In the genomic region with DNA sequence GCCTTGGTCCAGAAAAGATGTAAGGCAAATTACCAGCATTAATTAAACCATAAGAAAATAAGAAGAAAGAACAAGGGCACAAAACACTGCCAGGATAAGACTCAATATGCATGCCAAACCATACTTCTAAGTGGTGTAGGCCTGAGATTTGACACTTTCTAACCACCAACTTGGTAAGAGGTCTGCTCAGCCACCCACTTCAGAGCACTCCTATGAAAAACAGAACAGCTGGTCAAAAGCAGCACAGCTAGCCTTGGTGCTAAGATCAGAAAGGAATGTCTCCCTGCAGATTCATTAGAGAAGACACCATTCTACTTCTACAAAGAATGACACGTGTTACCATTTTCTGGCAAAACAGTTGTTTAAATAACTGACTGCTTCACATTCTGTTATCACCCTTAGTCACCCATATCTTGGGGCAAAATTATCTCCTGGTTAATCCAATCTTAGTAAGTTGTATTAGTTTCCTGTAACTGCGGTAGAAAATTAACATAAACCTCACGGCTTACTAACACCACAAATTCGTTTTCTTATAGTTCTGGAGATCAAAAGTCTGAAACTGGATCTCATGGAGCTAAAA, we compare ENCODE assay signal across 18 cellular contexts. TPM values are rescaled to one million over a fixed set of nuclear protein-coding genes. Genes with fewer than 3 reads are reported as not detected.
DNase-seq lines count a peak whose midpoint lies in the region; ATAC-seq and TF ChIP-seq lines count a peak whose summit lies in the region.
"Had no signal": no experiment of that assay in that cellular context is flagged by ENCODE, and none has a peak within 500 bp of the region (broad histone marks: within the 10 kb centered on the region; RNA-seq: fewer than 3 reads in every experiment).

No MANE protein-coding gene starts in this region.

- TF ChIP-seq CTCF in DOHH2 (IDR thresholded peaks at IDR 0.05; ENCODE audit: low read depth, low read length, poor library complexity, severe bottlenecking) (no peak), Calu3 (IDR thresholded peaks at IDR 0.05; ENCODE audit: unreplicated experiment) (no peak)

- no peaks in the 10 kb centered on the region for H3K27me3 ChIP-seq in DOHH2 (ENCODE audit: control insufficient read depth, low read length)
- H3K27me3 ChIP-seq: colonic mucosa had no signal

- ATAC-seq in HG02763 (IDR thresholded peaks at IDR 0.05; ENCODE audit: unreplicated experiment) (peak; percentile 45), naive B cell (ENCODE audit: low read depth in 2 of 2) (no peak), GM18502 (IDR thresholded peaks at IDR 0.05; ENCODE audit: poor library complexity, unreplicated experiment) (no peak)
- peak; percentile 84 for ATAC-seq in activated T-helper 17 cell treated with anti-CD3 and anti-CD28 coated beads, Interleukin-2, amount 50 U/mL, for 72 hours (replicated peaks)
- ATAC-seq: left ventricle myocardium superior had no signal

- H3K27ac Mint-ChIP-seq in activated T-helper 17 cell treated with anti-CD3 and anti-CD28 coated beads, Interleukin-2, amount 50 U/mL, for 72 hours, result peak overlapping the region; percentile 67
- H3K27ac Mint-ChIP-seq in naive B cell, result peak overlapping the region in 5 of 6 donors; percentile 21 to 88 (median 72)
- no peak overlapping the region for H3K27ac Mint-ChIP-seq in Calu3 (ENCODE audit: unreplicated experiment)

- H3K36me3 ChIP-seq in DOHH2 (ENCODE audit: control insufficient read depth, low read length), result no peaks in the 10 kb centered on the region
- H3K36me3 ChIP-seq: colonic mucosa had no signal

- BruUV-seq in Calu3 (replicated peaks; lab: Mats Ljungman, UMichigan), result no TSS peak

- intact Hi-C loops in Calu3 (cut with micrococcal nuclease; ENCODE audit: unreplicated experiment), result no loop called here

- peaks cover 43% of the 10 kb centered on the region for H3K4me1 ChIP-seq in DOHH2 (ENCODE audit: control insufficient read depth, low read length)
- H3K4me1 ChIP-seq: colonic mucosa had no signal

- H3K9me3 ChIP-seq in DOHH2 (ENCODE audit: control insufficient read depth, insufficient read depth, low read length), result no peaks in the 10 kb centered on the region
- H3K9me3 ChIP-seq: colonic mucosa had no signal

- peak overlapping the region; percentile 40 for H3K4me3 Mint-ChIP-seq in activated T-helper 17 cell treated with anti-CD3 and anti-CD28 coated beads, Interleukin-2, amount 50 U/mL, for 72 hours
- H3K4me3 Mint-ChIP-seq in naive B cell (peak overlapping the region in 5 of 8 donors; percentile 2 to 69 (median 7)), Calu3 (ENCODE audit: low read depth, unreplicated experiment) (no peak overlapping the region)
- H3K4me3 Mint-ChIP-seq: CD14-positive monocyte, neural crest cell had no signal

- H3K79me2 ChIP-seq in DOHH2 (ENCODE audit: control insufficient read depth, low read length), result peaks cover 51% of the 10 kb centered on the region

- H3K4me2 ChIP-seq in DOHH2 (ENCODE audit: low read length), result peak overlapping the region; percentile 64

- peaks cover 29% of the 10 kb centered on the region for H3K4me1 Mint-ChIP-seq in activated T-helper 17 cell treated with anti-CD3 and anti-CD28 coated beads, Interleukin-2, amount 50 U/mL, for 72 hours
- H3K4me1 Mint-ChIP-seq in naive B cell, result peaks cover 43 to 63% (median 59%) of the 10 kb centered on the region in 3 donors
- peaks cover 19% of the 10 kb centered on the region for H3K4me1 Mint-ChIP-seq in Calu3 (ENCODE audit: low read depth, unreplicated experiment)
- H3K4me1 Mint-ChIP-seq: neural crest cell had no signal

- H3F3A ChIP-seq in DOHH2 (ENCODE audit: control insufficient read depth, insufficient read depth), result no peaks in the 10 kb centered on the region

- H3K27ac ChIP-seq in DOHH2 (ENCODE audit: low read depth, low read length), result peak overlapping the region; percentile 31; the same call in 1 of the 2 replicates
- H3K27ac ChIP-seq: colonic mucosa, RWPE1 had no signal

- peak overlapping the region; percentile 43 for H3K4me3 ChIP-seq in DOHH2 (ENCODE audit: low read length)
- H3K4me3 ChIP-seq: colonic mucosa had no signal

- DNase-seq in naive B cell, result no peak
- DNase-seq in GDM1 (lab: John Stamatoyannopoulos, UW), result no peak
- no peak for DNase-seq in Calu3
- no peak for DNase-seq in AG20443 (ENCODE audit: low spot score)
- DNase-seq: colonic mucosa, hypothalamus, KBM-7, left ventricle myocardium superior, NCI-H1694 treated with DMSO at 0.1 percent for 48 hours, NCI-H748 treated with DMSO at 0.1 percent for 48 hours, substantia nigra had no signal

- no peaks in the 10 kb centered on the region for H3K9me3 Mint-ChIP-seq in activated T-helper 17 cell treated with anti-CD3 and anti-CD28 coated beads, Interleukin-2, amount 50 U/mL, for 72 hours
- H3K9me3 Mint-ChIP-seq in naive B cell (peaks cover 0 to 6% (median 0%) of the 10 kb centered on the region in 7 donors), Calu3 (ENCODE audit: low read depth, unreplicated experiment) (no peaks in the 10 kb centered on the region)
- H3K9me3 Mint-ChIP-seq: CD14-positive monocyte, neural crest cell had no signal

- H4K20me1 ChIP-seq in DOHH2 (ENCODE audit: control insufficient read depth, insufficient read depth, low read depth, low read length), result no peaks in the 10 kb centered on the region

- CTCF ChIA-PET in Calu3 (lab: Charles Lee), result interaction anchor here (0.7 kb wide), 1 partner anchor 12 kb away, joined by 15 read pairs; no protein-coding TSS in a partner anchor

- H3K9me2 ChIP-seq in DOHH2 (replicated peaks; ENCODE audit: control insufficient read depth, low read length), result no peaks in the 10 kb centered on the region

- H3K36me3 Mint-ChIP-seq in activated T-helper 17 cell treated with anti-CD3 and anti-CD28 coated beads, Interleukin-2, amount 50 U/mL, for 72 hours (ENCODE audit: low read depth), result no peaks in the 10 kb centered on the region
- H3K36me3 Mint-ChIP-seq in naive B cell (no peaks in the 10 kb centered on the region), Calu3 (ENCODE audit: insufficient read depth, unreplicated experiment) (no peaks in the 10 kb centered on the region)
- H3K36me3 Mint-ChIP-seq: CD14-positive monocyte had no signal

- no peaks in the 10 kb centered on the region for H3K27me3 Mint-ChIP-seq in activated T-helper 17 cell treated with anti-CD3 and anti-CD28 coated beads, Interleukin-2, amount 50 U/mL, for 72 hours
- H3K27me3 Mint-ChIP-seq in naive B cell, result no peaks in the 10 kb centered on the region
- H3K27me3 Mint-ChIP-seq in Calu3 (ENCODE audit: unreplicated experiment), result no peaks in the 10 kb centered on the region

RNA-seq across cellular contexts. Expression of a gene that starts 13.2 kb away (rescaled TPM):
- 10 to 100 TPM; 30.0 to 46.2 TPM for total RNA-seq in activated T-helper 17 cell treated with anti-CD3 and anti-CD28 coated beads, Interleukin-2, amount 50 U/mL, for 72 hours
- polyA plus RNA-seq in naive B cell (ENCODE audit: low read depth in 6 of 6), result 10 to 100 TPM; 21.2 to 33.3 (median 27.8) TPM
- 9.7 and 10.3 TPM in 2 replicates for total RNA-seq in Calu3 (2022)

Comparison
In these comparisons a context has a peak if more than half of its experiments do, and no peak if none do; other contexts are left out.
1. ATAC-seq: peak in HG02763 (single experiment) and activated T-helper 17 cell treated with anti-CD3 and anti-CD28 coated beads, Interleukin-2, amount 50 U/mL, for 72 hours (single experiment); none in naive B cell (0 of 2) and GM18502 (single experiment).